ENCODE assay signal across 1 cellular context in the genomic region with DNA sequence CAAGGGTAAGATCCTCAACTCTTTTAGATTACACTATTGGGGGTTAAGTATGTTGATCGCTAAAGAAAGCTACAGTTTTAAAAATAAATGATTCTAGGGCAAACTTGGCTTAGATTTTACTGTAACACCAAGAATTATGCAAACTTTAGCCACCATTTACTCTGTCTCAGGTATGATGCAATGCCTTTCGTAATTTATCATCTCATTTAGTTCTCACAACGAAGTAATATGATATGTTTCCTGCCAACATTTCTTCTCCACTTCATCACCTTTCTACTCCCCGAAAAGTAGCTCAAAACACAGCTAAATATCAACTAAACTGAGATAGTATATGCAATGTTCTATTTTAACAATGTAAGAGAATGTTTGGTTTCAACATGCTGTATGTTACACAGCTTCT.
TF ChIP-seq lines count a peak whose summit lies in the region.

No MANE protein-coding gene starts in this region.

TF ChIP-seq in HepG2, 621 proteins besides CTCF, POLR2A, EP300 and RAD21:
- TF ChIP-seq ZNF563 (CRISPR knock-in tag; IDR thresholded peaks at IDR 0.05) (no peak), ZSCAN29 (CRISPR knock-in tag; conservative IDR thresholded peaks at IDR 0.05) (no peak), CEBPB (IDR thresholded peaks at IDR 0.05; ENCODE audit: borderline replicate concordance, low read depth, low read length) (peak; percentile 60; the same call in 1 of the 2 replicates), HBP1 (CRISPR knock-in tag; IDR thresholded peaks at IDR 0.05; ENCODE audit: low read depth) (no peak), TEAD3 (CRISPR knock-in tag; optimal IDR thresholded peaks at IDR 0.05; ENCODE audit: borderline replicate concordance) (no peak)
- TF ChIP-seq, protein P1, sequence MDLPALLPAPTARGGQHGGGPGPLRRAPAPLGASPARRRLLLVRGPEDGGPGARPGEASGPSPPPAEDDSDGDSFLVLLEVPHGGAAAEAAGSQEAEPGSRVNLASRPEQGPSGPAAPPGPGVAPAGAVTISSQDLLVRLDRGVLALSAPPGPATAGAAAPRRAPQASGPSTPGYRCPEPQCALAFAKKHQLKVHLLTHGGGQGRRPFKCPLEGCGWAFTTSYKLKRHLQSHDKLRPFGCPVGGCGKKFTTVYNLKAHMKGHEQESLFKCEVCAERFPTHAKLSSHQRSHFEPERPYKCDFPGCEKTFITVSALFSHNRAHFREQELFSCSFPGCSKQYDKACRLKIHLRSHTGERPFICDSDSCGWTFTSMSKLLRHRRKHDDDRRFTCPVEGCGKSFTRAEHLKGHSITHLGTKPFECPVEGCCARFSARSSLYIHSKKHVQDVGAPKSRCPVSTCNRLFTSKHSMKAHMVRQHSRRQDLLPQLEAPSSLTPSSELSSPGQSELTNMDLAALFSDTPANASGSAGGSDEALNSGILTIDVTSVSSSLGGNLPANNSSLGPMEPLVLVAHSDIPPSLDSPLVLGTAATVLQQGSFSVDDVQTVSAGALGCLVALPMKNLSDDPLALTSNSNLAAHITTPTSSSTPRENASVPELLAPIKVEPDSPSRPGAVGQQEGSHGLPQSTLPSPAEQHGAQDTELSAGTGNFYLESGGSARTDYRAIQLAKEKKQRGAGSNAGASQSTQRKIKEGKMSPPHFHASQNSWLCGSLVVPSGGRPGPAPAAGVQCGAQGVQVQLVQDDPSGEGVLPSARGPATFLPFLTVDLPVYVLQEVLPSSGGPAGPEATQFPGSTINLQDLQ (CRISPR knock-in tag; IDR thresholded peaks at IDR 0.05): no peak
TF ChIP-seq in HepG2: peak in this region for 1.
